In genomic region chr16:554297-554621, GRCh38 we compare ENCODE assay signal across 1 cellular context.
TF ChIP-seq lines count a peak whose summit lies in the region.

No MANE protein-coding gene starts in this region.

TF ChIP-seq in GM23338, 12 proteins besides CTCF, POLR2A, EP300 and RAD21:
- TF ChIP-seq EZH2 (IDR thresholded peaks at IDR 0.05; ENCODE audit: low read depth, unreplicated experiment) = no peak
- no peak for TF ChIP-seq STAT1 (IDR thresholded peaks at IDR 0.05; ENCODE audit: unreplicated experiment)
- TF ChIP-seq EZH2phosphoT487 (IDR thresholded peaks at IDR 0.05; ENCODE audit: unreplicated experiment) = no peak
- TF ChIP-seq NANOG (IDR thresholded peaks at IDR 0.05; ENCODE audit: borderline replicate concordance) = no peak
